In genomic region chr6:41046084-41046483, GRCh38 we compare ENCODE assay signal across 22 cellular contexts. TPM values are rescaled to one million over a fixed set of nuclear protein-coding genes. Genes with fewer than 3 reads are reported as not detected.
DNase-seq lines count a peak whose midpoint lies in the region; ATAC-seq and TF ChIP-seq lines count a peak whose summit lies in the region.
"Had no signal": no experiment of that assay in that cellular context is flagged by ENCODE, and none has a peak within 500 bp of the region (broad histone marks: within the 10 kb centered on the region; RNA-seq: fewer than 3 reads in every experiment).

No MANE protein-coding gene starts in this region.

- H3K27me3 ChIP-seq in body of pancreas: no peaks in the 10 kb centered on the region
- H3K27me3 ChIP-seq in hepatocyte: no peaks in the 10 kb centered on the region
- no peaks in the 10 kb centered on the region for H3K27me3 ChIP-seq in liver (ENCODE audit: control insufficient read depth in 4 of 4, insufficient read depth in 4 of 4, low read length in 3 of 4)
- no peaks in the 10 kb centered on the region for H3K27me3 ChIP-seq in osteoblast (ENCODE audit: insufficient read depth, low read length)
- H3K27me3 ChIP-seq in ovary: no peaks in the 10 kb centered on the region
- H3K27me3 ChIP-seq in testis: no peaks in the 10 kb centered on the region

- H4K20me1 ChIP-seq in hepatocyte (ENCODE audit: insufficient read depth, poor library complexity, severe bottlenecking) (no peaks in the 10 kb centered on the region), osteoblast (ENCODE audit: insufficient read depth, low read length) (no peaks in the 10 kb centered on the region)

- H3K9ac ChIP-seq in liver (ENCODE audit: low read depth in 1 of 2, low read length in 2 of 2): no peak overlapping the region

- no peak overlapping the region for H2AFZ ChIP-seq in hepatocyte
- H2AFZ ChIP-seq in osteoblast (ENCODE audit: low read length): no peak overlapping the region

- no peaks in the 10 kb centered on the region for H3K9me2 ChIP-seq in hepatocyte (replicated peaks; ENCODE audit: insufficient read depth)

- H3K79me2 ChIP-seq in hepatocyte (no peaks in the 10 kb centered on the region), osteoblast (ENCODE audit: insufficient read depth, low read length) (no peaks in the 10 kb centered on the region)

- ATAC-seq in body of pancreas: peak; percentile 16
- ATAC-seq in HG03280 (IDR thresholded peaks at IDR 0.05; ENCODE audit: unreplicated experiment): no peak

- H3K4me3 ChIP-seq in body of pancreas (no peak overlapping the region), hepatocyte (no peak overlapping the region), liver (ENCODE audit: low read depth in 1 of 3, low read length in 3 of 3) (no peak overlapping the region), osteoblast (ENCODE audit: insufficient read depth, low read length) (no peak overlapping the region), ovary (no peak overlapping the region), testis (no peak overlapping the region)
- H3K4me3 ChIP-seq: HAP-1 had no signal

- 31 to 33% methylated on average over 1 of the region's 1 CpG for WGBS in body of pancreas, 2 donors
- WGBS in hepatocyte (ENCODE audit: low lambda C conversion rate, missing lambda C conversion rate): 71% methylated on average over 1 of the region's 1 CpG
- 46% methylated on average over 1 of the region's 1 CpG for WGBS in liver
- WGBS in ovary, 3 donors: 95 to 100% (median 100%) methylated on average over 1 of the region's 1 CpG
- 91 to 100% methylated on average over 1 of the region's 1 CpG for WGBS in testis, 2 donors

- H3K4me1 ChIP-seq in body of pancreas (peaks cover 58% of the 10 kb centered on the region), hepatocyte (ENCODE audit: insufficient read depth) (peaks cover 64% of the 10 kb centered on the region), liver (ENCODE audit: control insufficient read depth in 4 of 4, insufficient read depth in 4 of 4, low read length in 3 of 4) (peaks cover 6 to 31% (median 21%) of the 10 kb centered on the region in 4 donors), osteoblast (ENCODE audit: insufficient read depth, low read length) (no peaks in the 10 kb centered on the region), ovary (ENCODE audit: insufficient read depth) (no peaks in the 10 kb centered on the region), testis (no peaks in the 10 kb centered on the region)
- H3K4me1 ChIP-seq: HAP-1 had no signal

- TF ChIP-seq CTCF in body of pancreas (IDR thresholded peaks at IDR 0.05) (no peak), hepatocyte (IDR thresholded peaks at IDR 0.05; ENCODE audit: poor library complexity) (no peak), liver (IDR thresholded peaks at IDR 0.05; ENCODE audit: low read depth, low read length, missing input control) (no peak), osteoblast (IDR thresholded peaks at IDR 0.05; ENCODE audit: extremely low read depth, low read depth, low read length) (no peak), ovary (IDR thresholded peaks at IDR 0.05) (no peak), testis (IDR thresholded peaks at IDR 0.05) (no peak)

- TF ChIP-seq POLR2A in body of pancreas (IDR thresholded peaks at IDR 0.05): no peak
- TF ChIP-seq POLR2A in ovary (IDR thresholded peaks at IDR 0.05): no peak
- TF ChIP-seq POLR2A in testis (IDR thresholded peaks at IDR 0.05): no peak

- intact Hi-C loops in body of pancreas (cut with DNase I) (no loop called here), ovary (cut with DNase I) (no loop called here), testis (cut with DNase I; ENCODE audit: low total_unique reads) (loop anchor here (5.0 kb wide), 1 partner anchor 1064 kb away; no protein-coding TSS in a partner anchor)

- H3K9me3 ChIP-seq in body of pancreas (no peaks in the 10 kb centered on the region), hepatocyte (ENCODE audit: low read depth) (no peaks in the 10 kb centered on the region), liver (ENCODE audit: control insufficient read depth in 4 of 4, low read length in 3 of 4) (no peaks in the 10 kb centered on the region), osteoblast (ENCODE audit: low read depth, low read length) (no peaks in the 10 kb centered on the region), ovary (no peaks in the 10 kb centered on the region), testis (no peaks in the 10 kb centered on the region)
- H3K9me3 ChIP-seq: HAP-1 had no signal

- no peaks in the 10 kb centered on the region for H3K36me3 ChIP-seq in body of pancreas (replicated peaks in 1 of 2; ENCODE audit: insufficient read depth in 1 of 2, low read depth in 2 of 2)
- H3K36me3 ChIP-seq in hepatocyte (replicated peaks; ENCODE audit: insufficient read depth, low read depth): no peaks in the 10 kb centered on the region
- H3K36me3 ChIP-seq in liver (ENCODE audit: control insufficient read depth in 4 of 4, insufficient read depth in 3 of 4, low read depth in 1 of 4, low read length in 3 of 4): no peaks in the 10 kb centered on the region
- no peaks in the 10 kb centered on the region for H3K36me3 ChIP-seq in osteoblast (ENCODE audit: insufficient read depth, low read length)
- no peaks in the 10 kb centered on the region for H3K36me3 ChIP-seq in ovary
- H3K36me3 ChIP-seq in testis (ENCODE audit: low read depth, missing control alignments): no peaks in the 10 kb centered on the region
- H3K36me3 ChIP-seq: HAP-1 had no signal

- no peak for TF ChIP-seq RAD21 in liver (IDR thresholded peaks at IDR 0.05)

- DNase-seq in body of pancreas (no peak), hepatocyte (ENCODE audit: low spot score) (no peak), osteoblast (ENCODE audit: insufficient read length, low spot score, missing footprints) (peak; percentile 1), ovary (no peak), islet precursor cell (no peak), testis (no peak)
- DNase-seq: C1 segment of cervical spinal cord; Calu3; CD4-positive, alpha-beta memory T cell; COR-L47; DMS53; GF-D8; GOT3; HFFc6 had no signal

- H3K27ac ChIP-seq in body of pancreas (peak overlapping the region in 3 of 4 donors; percentile 51 to 68 (median 58)), hepatocyte (peak overlapping the region; percentile 62), liver (ENCODE audit: low read depth in 1 of 2, low read length in 2 of 2) (peak overlapping the region; percentile 66 to 79), osteoblast (ENCODE audit: low read depth, low read length) (no peak overlapping the region), ovary (no peak overlapping the region), testis (no peak overlapping the region)

- H3K4me2 ChIP-seq in hepatocyte (peak overlapping the region; percentile 33), osteoblast (ENCODE audit: insufficient read depth, low read length) (no peak overlapping the region)

- no peak for TF ChIP-seq EP300 in ovary (IDR thresholded peaks at IDR 0.05)

RNA-seq across cellular contexts. Expression of gene TSPO2, which starts 3.8 kb away (rescaled TPM):
- total RNA-seq in body of pancreas (not detected), hepatocyte (0.27 TPM in 1 of 2 replicates, not detected in the other), liver (10 to 100 TPM in 1 of 2 donors, under 1 TPM in 1; 0.25 to 64.9 TPM), osteoblast (not detected in 2 replicates), ovary (not detected), testis (not detected)
- polyA plus RNA-seq in hepatocyte (0.36 and 2.7 TPM in 2 replicates), liver (under 1 TPM; 0.39 to 0.46 TPM), ovary (not detected), testis (ENCODE audit: insufficient read depth, low read depth, low replicate concordance) (not detected)
- total RNA-seq: A172; A673; Calu3; CD4-positive, alpha-beta memory T cell; Daoy; G401; HFFc6 had no signal
- polyA plus RNA-seq: BJ; CD4-positive, alpha-beta memory T cell had no signal

RNA-seq across cellular contexts. Expression of gene APOBEC2, which starts 6.9 kb away (rescaled TPM):
- total RNA-seq in body of pancreas: 1 to 10 TPM; 2.3 to 4.0 TPM
- total RNA-seq in hepatocyte: 2.9 and 3.1 TPM in 2 replicates
- 2.8 and 4.3 TPM in 2 replicates for polyA plus RNA-seq in hepatocyte
- total RNA-seq in liver: 1 to 10 TPM in 1 of 2 donors, not detected in 1; 1.6 TPM
- polyA plus RNA-seq in liver: 1 to 10 TPM in 1 of 2 donors, not detected in 1; 2.3 TPM
- total RNA-seq in osteoblast: not detected in 2 replicates
- not detected for total RNA-seq in ovary
- polyA plus RNA-seq in ovary: under 1 TPM in 1 of 2 donors, not detected in 1; 0.06 TPM
- total RNA-seq in testis: 1 to 10 TPM in 1 of 2 donors, under 1 TPM in 1; 0.87 to 1.2 TPM
- 8.5 TPM for polyA plus RNA-seq in testis (ENCODE audit: insufficient read depth, low read depth, low replicate concordance)
- total RNA-seq: A172; A673; Calu3; CD4-positive, alpha-beta memory T cell; Daoy; G401; HFFc6 had no signal
- polyA plus RNA-seq: BJ had no signal

RNA-seq across cellular contexts. Expression of gene UNC5CL, which starts 7.1 kb away (rescaled TPM):
- 10 to 100 TPM; 17.4 to 30.3 TPM for total RNA-seq in body of pancreas
- 38.1 and 42.9 TPM in 2 replicates for total RNA-seq in hepatocyte
- polyA plus RNA-seq in hepatocyte: 37.1 and 41.3 TPM in 2 replicates
- total RNA-seq in liver: 10 to 100 TPM; 16.2 to 41.9 TPM
- 10 to 100 TPM in 1 of 2 donors, 1 to 10 TPM in 1; 4.7 to 18.2 TPM for polyA plus RNA-seq in liver
- total RNA-seq in osteoblast: under 0.01 TPM in 1 of 2 replicates, not detected in the other
- total RNA-seq in ovary: 1 to 10 TPM in 2 of 7 donors, under 1 TPM in 5; 0.69 to 2.1 (median 0.86) TPM
- under 1 TPM; 0.60 to 0.91 TPM for polyA plus RNA-seq in ovary
- 1 to 10 TPM; 2.0 to 3.2 TPM for total RNA-seq in testis
- 3.1 TPM for polyA plus RNA-seq in testis (ENCODE audit: insufficient read depth, low read depth, low replicate concordance)
- total RNA-seq: A172, HFFc6 had no signal
- polyA plus RNA-seq: BJ had no signal

RNA-seq across cellular contexts. Expression of gene OARD1, which starts 26.1 kb away (rescaled TPM):
- total RNA-seq in body of pancreas (10 to 100 TPM; 15.0 to 27.4 TPM), hepatocyte (28.0 and 31.2 TPM in 2 replicates), liver (10 to 100 TPM; 20.1 to 25.1 TPM), osteoblast (7.2 and 7.7 TPM in 2 replicates), ovary (10 to 100 TPM; 10.6 to 26.9 (median 19.7) TPM), testis (10 to 100 TPM; 47.6 to 55.8 TPM)
- polyA plus RNA-seq in hepatocyte (37.7 and 46.4 TPM in 2 replicates), liver (10 to 100 TPM; 20.9 to 28.6 TPM), ovary (10 to 100 TPM; 33.4 to 34.5 TPM), testis (ENCODE audit: insufficient read depth, low read depth, low replicate concordance) (90.8 TPM)

RNA-seq across cellular contexts. Expression of gene NFYA, which starts 26.7 kb away (rescaled TPM):
- 10 to 100 TPM in 1 of 2 donors, 1 to 10 TPM in 1; 8.6 to 10.4 TPM for total RNA-seq in body of pancreas
- 25.2 TPM in 2 replicates for total RNA-seq in hepatocyte
- 16.8 and 18.7 TPM in 2 replicates for polyA plus RNA-seq in hepatocyte
- 10 to 100 TPM; 15.1 to 28.4 TPM for total RNA-seq in liver
- polyA plus RNA-seq in liver: 1 to 10 TPM; 2.2 to 5.1 TPM
- total RNA-seq in osteoblast: 8.0 and 9.4 TPM in 2 replicates
- 10 to 100 TPM in 6 of 7 donors, 1 to 10 TPM in 1; 7.6 to 33.3 (median 20.9) TPM for total RNA-seq in ovary
- 10 to 100 TPM; 14.2 to 20.7 TPM for polyA plus RNA-seq in ovary
- 10 to 100 TPM; 70.6 to 82.0 TPM for total RNA-seq in testis
- 87.7 TPM for polyA plus RNA-seq in testis (ENCODE audit: insufficient read depth, low read depth, low replicate concordance)

Comparison
In these comparisons a context has a peak if more than half of its experiments do, and no peak if none do; other contexts are left out.
1. H3K27ac ChIP-seq: peak in body of pancreas (3 of 4), hepatocyte (single experiment) and liver (2 of 2); none in osteoblast (single experiment), ovary (0 of 2) and testis (0 of 2).